1 cellular context compared by ENCODE assay signal in the genomic region with DNA sequence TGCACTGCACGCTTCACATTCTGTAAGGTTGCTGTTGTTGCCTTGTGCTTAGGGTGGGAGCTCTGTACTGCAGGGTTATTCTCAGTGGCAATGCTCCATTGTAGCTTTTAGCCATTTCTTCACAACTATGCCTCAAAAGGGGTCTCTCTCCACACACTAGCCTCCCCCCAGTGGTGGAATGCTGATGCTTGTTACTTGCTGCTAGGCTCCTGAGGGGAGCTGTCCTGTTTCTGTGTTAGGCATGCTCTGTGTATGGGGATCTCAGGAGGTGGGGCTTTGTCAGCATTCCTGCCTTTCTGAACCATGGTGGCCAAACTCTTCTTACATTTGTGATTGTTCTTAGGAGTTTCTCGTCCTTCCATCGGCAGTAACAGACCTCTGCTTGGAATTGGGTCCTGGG.
TF ChIP-seq lines count a peak whose summit lies in the region.

No MANE protein-coding gene starts in this region.

TF ChIP-seq in GM23338, 12 proteins besides CTCF, POLR2A, EP300 and RAD21 (continued from another document):
- TF ChIP-seq, protein P1, sequence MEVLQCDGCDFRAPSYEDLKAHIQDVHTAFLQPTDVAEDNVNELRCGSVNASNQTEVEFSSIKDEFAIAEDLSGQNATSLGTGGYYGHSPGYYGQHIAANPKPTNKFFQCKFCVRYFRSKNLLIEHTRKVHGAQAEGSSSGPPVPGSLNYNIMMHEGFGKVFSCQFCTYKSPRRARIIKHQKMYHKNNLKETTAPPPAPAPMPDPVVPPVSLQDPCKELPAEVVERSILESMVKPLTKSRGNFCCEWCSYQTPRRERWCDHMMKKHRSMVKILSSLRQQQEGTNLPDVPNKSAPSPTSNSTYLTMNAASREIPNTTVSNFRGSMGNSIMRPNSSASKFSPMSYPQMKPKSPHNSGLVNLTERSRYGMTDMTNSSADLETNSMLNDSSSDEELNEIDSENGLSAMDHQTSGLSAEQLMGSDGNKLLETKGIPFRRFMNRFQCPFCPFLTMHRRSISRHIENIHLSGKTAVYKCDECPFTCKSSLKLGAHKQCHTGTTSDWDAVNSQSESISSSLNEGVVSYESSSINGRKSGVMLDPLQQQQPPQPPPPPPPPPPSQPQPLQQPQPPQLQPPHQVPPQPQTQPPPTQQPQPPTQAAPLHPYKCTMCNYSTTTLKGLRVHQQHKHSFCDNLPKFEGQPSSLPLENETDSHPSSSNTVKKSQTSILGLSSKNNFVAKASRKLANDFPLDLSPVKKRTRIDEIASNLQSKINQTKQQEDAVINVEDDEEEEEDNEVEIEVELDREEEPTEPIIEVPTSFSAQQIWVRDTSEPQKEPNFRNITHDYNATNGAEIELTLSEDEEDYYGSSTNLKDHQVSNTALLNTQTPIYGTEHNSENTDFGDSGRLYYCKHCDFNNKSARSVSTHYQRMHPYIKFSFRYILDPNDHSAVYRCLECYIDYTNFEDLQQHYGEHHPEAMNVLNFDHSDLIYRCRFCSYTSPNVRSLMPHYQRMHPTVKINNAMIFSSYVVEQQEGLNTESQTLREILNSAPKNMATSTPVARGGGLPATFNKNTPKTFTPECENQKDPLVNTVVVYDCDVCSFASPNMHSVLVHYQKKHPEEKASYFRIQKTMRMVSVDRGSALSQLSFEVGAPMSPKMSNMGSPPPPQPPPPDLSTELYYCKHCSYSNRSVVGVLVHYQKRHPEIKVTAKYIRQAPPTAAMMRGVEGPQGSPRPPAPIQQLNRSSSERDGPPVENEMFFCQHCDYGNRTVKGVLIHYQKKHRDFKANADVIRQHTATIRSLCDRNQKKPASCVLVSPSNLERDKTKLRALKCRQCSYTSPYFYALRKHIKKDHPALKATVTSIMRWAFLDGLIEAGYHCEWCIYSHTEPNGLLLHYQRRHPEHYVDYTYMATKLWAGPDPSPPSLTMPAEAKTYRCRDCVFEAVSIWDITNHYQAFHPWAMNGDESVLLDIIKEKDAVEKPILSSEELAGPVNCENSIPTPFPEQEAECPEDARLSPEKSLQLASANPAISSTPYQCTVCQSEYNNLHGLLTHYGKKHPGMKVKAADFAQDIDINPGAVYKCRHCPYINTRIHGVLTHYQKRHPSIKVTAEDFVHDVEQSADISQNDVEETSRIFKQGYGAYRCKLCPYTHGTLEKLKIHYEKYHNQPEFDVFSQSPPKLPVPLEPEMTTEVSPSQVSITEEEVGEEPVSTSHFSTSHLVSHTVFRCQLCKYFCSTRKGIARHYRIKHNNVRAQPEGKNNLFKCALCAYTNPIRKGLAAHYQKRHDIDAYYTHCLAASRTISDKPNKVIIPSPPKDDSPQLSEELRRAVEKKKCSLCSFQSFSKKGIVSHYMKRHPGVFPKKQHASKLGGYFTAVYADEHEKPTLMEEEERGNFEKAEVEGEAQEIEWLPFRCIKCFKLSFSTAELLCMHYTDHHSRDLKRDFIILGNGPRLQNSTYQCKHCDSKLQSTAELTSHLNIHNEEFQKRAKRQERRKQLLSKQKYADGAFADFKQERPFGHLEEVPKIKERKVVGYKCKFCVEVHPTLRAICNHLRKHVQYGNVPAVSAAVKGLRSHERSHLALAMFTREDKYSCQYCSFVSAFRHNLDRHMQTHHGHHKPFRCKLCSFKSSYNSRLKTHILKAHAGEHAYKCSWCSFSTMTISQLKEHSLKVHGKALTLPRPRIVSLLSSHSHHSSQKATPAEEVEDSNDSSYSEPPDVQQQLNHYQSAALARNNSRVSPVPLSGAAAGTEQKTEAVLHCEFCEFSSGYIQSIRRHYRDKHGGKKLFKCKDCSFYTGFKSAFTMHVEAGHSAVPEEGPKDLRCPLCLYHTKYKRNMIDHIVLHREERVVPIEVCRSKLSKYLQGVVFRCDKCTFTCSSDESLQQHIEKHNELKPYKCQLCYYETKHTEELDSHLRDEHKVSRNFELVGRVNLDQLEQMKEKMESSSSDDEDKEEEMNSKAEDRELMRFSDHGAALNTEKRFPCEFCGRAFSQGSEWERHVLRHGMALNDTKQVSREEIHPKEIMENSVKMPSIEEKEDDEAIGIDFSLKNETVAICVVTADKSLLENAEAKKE (CRISPR knock-in tag; IDR thresholded peaks at IDR 0.05) = no peak
- TF ChIP-seq STAT1 (IDR thresholded peaks at IDR 0.05; ENCODE audit: unreplicated experiment) = no peak
